In genomic region chr9:137579259-137579604, GRCh38 we compare ENCODE assay signal across 2 cellular contexts.
TF ChIP-seq lines count a peak whose summit lies in the region.

No MANE protein-coding gene starts in this region.

TF ChIP-seq in GM23338, 12 proteins besides CTCF, POLR2A, EP300 and RAD21:
- TF ChIP-seq JUNB (IDR thresholded peaks at IDR 0.05; ENCODE audit: unreplicated experiment) (no peak), STAT1 (IDR thresholded peaks at IDR 0.05; ENCODE audit: unreplicated experiment) (no peak), ZNF462 (CRISPR knock-in tag; IDR thresholded peaks at IDR 0.05) (no peak), ZNF114 (CRISPR knock-in tag; IDR thresholded peaks at IDR 0.05) (no peak), EZH2 (IDR thresholded peaks at IDR 0.05; ENCODE audit: low read depth, unreplicated experiment) (no peak), EZH2phosphoT487 (IDR thresholded peaks at IDR 0.05; ENCODE audit: unreplicated experiment) (no peak), ZNF331 (CRISPR knock-in tag; IDR thresholded peaks at IDR 0.05; ENCODE audit: low read depth) (no peak), NANOG (IDR thresholded peaks at IDR 0.05; ENCODE audit: borderline replicate concordance) (no peak), POLR2AphosphoS5 (IDR thresholded peaks at IDR 0.05; ENCODE audit: low read depth) (no peak)
- TF ChIP-seq, protein P1, sequence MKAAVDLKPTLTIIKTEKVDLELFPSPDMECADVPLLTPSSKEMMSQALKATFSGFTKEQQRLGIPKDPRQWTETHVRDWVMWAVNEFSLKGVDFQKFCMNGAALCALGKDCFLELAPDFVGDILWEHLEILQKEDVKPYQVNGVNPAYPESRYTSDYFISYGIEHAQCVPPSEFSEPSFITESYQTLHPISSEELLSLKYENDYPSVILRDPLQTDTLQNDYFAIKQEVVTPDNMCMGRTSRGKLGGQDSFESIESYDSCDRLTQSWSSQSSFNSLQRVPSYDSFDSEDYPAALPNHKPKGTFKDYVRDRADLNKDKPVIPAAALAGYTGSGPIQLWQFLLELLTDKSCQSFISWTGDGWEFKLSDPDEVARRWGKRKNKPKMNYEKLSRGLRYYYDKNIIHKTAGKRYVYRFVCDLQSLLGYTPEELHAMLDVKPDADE (IDR thresholded peaks at IDR 0.05) = no peak
- TF ChIP-seq, protein P2, sequence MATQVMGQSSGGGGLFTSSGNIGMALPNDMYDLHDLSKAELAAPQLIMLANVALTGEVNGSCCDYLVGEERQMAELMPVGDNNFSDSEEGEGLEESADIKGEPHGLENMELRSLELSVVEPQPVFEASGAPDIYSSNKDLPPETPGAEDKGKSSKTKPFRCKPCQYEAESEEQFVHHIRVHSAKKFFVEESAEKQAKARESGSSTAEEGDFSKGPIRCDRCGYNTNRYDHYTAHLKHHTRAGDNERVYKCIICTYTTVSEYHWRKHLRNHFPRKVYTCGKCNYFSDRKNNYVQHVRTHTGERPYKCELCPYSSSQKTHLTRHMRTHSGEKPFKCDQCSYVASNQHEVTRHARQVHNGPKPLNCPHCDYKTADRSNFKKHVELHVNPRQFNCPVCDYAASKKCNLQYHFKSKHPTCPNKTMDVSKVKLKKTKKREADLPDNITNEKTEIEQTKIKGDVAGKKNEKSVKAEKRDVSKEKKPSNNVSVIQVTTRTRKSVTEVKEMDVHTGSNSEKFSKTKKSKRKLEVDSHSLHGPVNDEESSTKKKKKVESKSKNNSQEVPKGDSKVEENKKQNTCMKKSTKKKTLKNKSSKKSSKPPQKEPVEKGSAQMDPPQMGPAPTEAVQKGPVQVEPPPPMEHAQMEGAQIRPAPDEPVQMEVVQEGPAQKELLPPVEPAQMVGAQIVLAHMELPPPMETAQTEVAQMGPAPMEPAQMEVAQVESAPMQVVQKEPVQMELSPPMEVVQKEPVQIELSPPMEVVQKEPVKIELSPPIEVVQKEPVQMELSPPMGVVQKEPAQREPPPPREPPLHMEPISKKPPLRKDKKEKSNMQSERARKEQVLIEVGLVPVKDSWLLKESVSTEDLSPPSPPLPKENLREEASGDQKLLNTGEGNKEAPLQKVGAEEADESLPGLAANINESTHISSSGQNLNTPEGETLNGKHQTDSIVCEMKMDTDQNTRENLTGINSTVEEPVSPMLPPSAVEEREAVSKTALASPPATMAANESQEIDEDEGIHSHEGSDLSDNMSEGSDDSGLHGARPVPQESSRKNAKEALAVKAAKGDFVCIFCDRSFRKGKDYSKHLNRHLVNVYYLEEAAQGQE (IDR thresholded peaks at IDR 0.05; ENCODE audit: unreplicated experiment) = no peak

TF ChIP-seq in GM12878, 131 proteins besides CTCF, POLR2A, EP300 and RAD21:
- TF ChIP-seq, protein P3, sequence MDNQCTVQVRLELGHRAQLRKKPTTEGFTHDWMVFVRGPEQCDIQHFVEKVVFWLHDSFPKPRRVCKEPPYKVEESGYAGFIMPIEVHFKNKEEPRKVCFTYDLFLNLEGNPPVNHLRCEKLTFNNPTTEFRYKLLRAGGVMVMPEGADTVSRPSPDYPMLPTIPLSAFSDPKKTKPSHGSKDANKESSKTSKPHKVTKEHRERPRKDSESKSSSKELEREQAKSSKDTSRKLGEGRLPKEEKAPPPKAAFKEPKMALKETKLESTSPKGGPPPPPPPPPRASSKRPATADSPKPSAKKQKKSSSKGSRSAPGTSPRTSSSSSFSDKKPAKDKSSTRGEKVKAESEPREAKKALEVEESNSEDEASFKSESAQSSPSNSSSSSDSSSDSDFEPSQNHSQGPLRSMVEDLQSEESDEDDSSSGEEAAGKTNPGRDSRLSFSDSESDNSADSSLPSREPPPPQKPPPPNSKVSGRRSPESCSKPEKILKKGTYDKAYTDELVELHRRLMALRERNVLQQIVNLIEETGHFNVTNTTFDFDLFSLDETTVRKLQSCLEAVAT (IDR thresholded peaks at IDR 0.05) = peak; percentile 15; the same call in 1 of the 2 replicates
- no peak for TF ChIP-seq JUND (IDR thresholded peaks at IDR 0.05; ENCODE audit: low read depth, low read length)
